ENCODE assay signal across 1 cellular context in the genomic region with DNA sequence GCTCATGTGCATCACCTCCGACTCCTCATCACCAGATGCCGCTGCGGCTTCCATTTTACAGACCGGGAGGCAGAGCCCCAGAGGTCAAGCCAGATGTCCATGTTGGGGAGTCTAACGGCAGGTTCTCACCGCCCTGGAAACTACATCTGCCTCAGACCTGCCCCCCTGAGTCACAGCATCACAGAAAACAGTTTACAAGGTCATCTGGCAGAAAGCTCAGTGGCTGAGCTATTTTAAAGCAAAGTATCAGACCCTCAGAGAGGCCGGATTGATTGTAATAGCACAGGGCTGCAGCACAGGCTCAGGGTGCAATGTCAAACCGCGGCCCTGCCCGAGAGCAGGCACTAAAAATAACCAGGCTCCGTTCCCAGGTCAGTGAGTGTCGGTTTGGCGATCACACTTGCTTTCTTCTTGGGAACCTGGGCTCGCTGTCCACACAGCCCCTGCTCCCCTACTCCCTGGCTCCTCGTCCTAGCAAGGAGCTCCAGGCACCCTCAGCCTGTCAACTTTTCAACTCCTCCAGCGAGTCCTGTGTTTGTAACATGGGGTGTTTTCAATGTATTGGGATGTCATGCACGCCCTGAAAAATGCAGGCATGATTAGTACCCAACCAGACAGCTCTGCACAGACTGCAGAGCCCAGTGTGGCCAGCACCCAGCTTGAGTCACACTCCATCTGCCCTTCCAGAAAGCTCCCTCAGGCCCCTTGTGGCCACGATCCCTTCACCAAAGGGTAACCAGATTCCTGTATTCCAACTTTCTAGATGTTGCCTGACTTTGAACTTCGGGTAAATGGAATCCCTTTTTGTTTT.
TF ChIP-seq lines count a peak whose summit lies in the region.

No MANE protein-coding gene starts in this region.

TF ChIP-seq in K562, 482 proteins besides CTCF, POLR2A, EP300 and RAD21 (continued from another document):
- TF ChIP-seq, protein P1, sequence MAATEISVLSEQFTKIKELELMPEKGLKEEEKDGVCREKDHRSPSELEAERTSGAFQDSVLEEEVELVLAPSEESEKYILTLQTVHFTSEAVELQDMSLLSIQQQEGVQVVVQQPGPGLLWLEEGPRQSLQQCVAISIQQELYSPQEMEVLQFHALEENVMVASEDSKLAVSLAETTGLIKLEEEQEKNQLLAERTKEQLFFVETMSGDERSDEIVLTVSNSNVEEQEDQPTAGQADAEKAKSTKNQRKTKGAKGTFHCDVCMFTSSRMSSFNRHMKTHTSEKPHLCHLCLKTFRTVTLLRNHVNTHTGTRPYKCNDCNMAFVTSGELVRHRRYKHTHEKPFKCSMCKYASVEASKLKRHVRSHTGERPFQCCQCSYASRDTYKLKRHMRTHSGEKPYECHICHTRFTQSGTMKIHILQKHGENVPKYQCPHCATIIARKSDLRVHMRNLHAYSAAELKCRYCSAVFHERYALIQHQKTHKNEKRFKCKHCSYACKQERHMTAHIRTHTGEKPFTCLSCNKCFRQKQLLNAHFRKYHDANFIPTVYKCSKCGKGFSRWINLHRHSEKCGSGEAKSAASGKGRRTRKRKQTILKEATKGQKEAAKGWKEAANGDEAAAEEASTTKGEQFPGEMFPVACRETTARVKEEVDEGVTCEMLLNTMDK (IDR thresholded peaks at IDR 0.05; ENCODE audit: borderline replicate concordance, insufficient read depth, low read depth, low read length, poor library complexity, severe bottlenecking): no peak
